Comparison of ENCODE assay signal across 8 cellular contexts in genomic region chr6:166989427-166990034, GRCh38. TPM values are rescaled to one million over a fixed set of nuclear protein-coding genes. Genes with fewer than 3 reads are reported as not detected.
DNase-seq lines count a peak whose midpoint lies in the region; ATAC-seq and TF ChIP-seq lines count a peak whose summit lies in the region.

No MANE protein-coding gene starts in this region.

- H4K91ac ChIP-seq in mesenchymal stem cell (ENCODE audit: low read length) = no peak overlapping the region

- H2BK5ac ChIP-seq in mesenchymal stem cell (ENCODE audit: low read depth, low read length, poor library complexity, severe bottlenecking) = no peak overlapping the region

- no peaks in the 10 kb centered on the region for H3K27me3 ChIP-seq in brain microvascular endothelial cell (replicated peaks)
- no peaks in the 10 kb centered on the region for H3K27me3 ChIP-seq in mesenchymal stem cell (ENCODE audit: control insufficient read depth in 1 of 2, insufficient read depth in 1 of 2, low read length in 2 of 2)
- no peaks in the 10 kb centered on the region for H3K27me3 ChIP-seq in thyroid gland

- H2BK120ac ChIP-seq in mesenchymal stem cell (ENCODE audit: low read depth, low read length) = no peak overlapping the region

- no peak overlapping the region for H2AFZ ChIP-seq in mesenchymal stem cell (ENCODE audit: low read depth, low read length)

- no peaks in the 10 kb centered on the region for H3K4me1 ChIP-seq in mesenchymal stem cell (ENCODE audit: control insufficient read depth, insufficient read depth, low read depth, low read length)
- H3K4me1 ChIP-seq in thyroid gland = peaks cover 7 to 9% of the 10 kb centered on the region in 2 donors

- TF ChIP-seq POLR2A in thyroid gland (IDR thresholded peaks at IDR 0.05) = no peak

- no peak overlapping the region for H3K23ac ChIP-seq in mesenchymal stem cell (ENCODE audit: low read length in 2 of 2)

- no peak overlapping the region for H4K8ac ChIP-seq in mesenchymal stem cell (ENCODE audit: low read length)

- no peak overlapping the region for H2BK12ac ChIP-seq in mesenchymal stem cell (ENCODE audit: low read length in 2 of 2)

- H3K14ac ChIP-seq in mesenchymal stem cell (ENCODE audit: low read length in 2 of 2) = no peak overlapping the region

- peaks cover 31% of the 10 kb centered on the region for H3K79me1 ChIP-seq in mesenchymal stem cell (replicated peaks; ENCODE audit: low read length, poor library complexity, severe bottlenecking)

- in situ Hi-C loops in brain microvascular endothelial cell (cut with HindIII; ENCODE audit: low pct_ligation_motif_present, low sequenced_read_pairs) = no loop called here

- H3K36me3 ChIP-seq in brain microvascular endothelial cell (replicated peaks) (no peaks in the 10 kb centered on the region), mesenchymal stem cell (ENCODE audit: control insufficient read depth in 1 of 2, insufficient read depth in 2 of 2, low read depth in 1 of 2, low read length in 2 of 2) (no peaks in the 10 kb centered on the region), thyroid gland (no peaks in the 10 kb centered on the region)

- no peak overlapping the region for H3K9ac ChIP-seq in mesenchymal stem cell (ENCODE audit: low read length)

- no peak overlapping the region for H3K27ac ChIP-seq in brain microvascular endothelial cell
- no peak overlapping the region for H3K27ac ChIP-seq in mesenchymal stem cell (ENCODE audit: low read length, poor library complexity, severe bottlenecking)
- H3K27ac ChIP-seq in thyroid gland = no peak overlapping the region

- DNase-seq in AG08395 (ENCODE audit: low spot score) = peak; percentile 56
- peak in 4 of 5 donors; percentile 18 to 55 (median 32) for DNase-seq in T-helper 1 cell
- DNase-seq in brain microvascular endothelial cell = no peak
- DNase-seq in mesenchymal stem cell = peak; percentile 61
- DNase-seq in thyroid gland = peak in 1 of 2 donors; percentile 48
- DNase-seq in NCI-H2029 treated with DMSO at 0.1 percent for 48 hours (lab: John Stamatoyannopoulos, UW) = no peak

- H3K4ac ChIP-seq in mesenchymal stem cell (ENCODE audit: low read depth in 1 of 2, low read length in 2 of 2) = no peak overlapping the region

- H3K4me3 ChIP-seq in brain microvascular endothelial cell (ENCODE audit: low read depth, low read length) = no peak overlapping the region
- H3K4me3 ChIP-seq in mesenchymal stem cell (ENCODE audit: insufficient read depth in 1 of 2, low read depth in 1 of 2, low read length in 2 of 2) = no peak overlapping the region
- H3K4me3 ChIP-seq in thyroid gland (replicated peaks in 1 of 3) = no peak overlapping the region

- no peak overlapping the region for H2AK5ac ChIP-seq in mesenchymal stem cell (ENCODE audit: low read length, severe bottlenecking)

- ATAC-seq in GM18498 (IDR thresholded peaks at IDR 0.05; ENCODE audit: unreplicated experiment) (peak; percentile 69), HG03135 (IDR thresholded peaks at IDR 0.05; ENCODE audit: unreplicated experiment) (peak; percentile 74)

- H3K9me3 ChIP-seq in mesenchymal stem cell (ENCODE audit: control insufficient read depth, low read length) (no peaks in the 10 kb centered on the region), thyroid gland (no peaks in the 10 kb centered on the region)

- H2BK15ac ChIP-seq in mesenchymal stem cell (ENCODE audit: low read depth, poor library complexity, severe bottlenecking) = no peak overlapping the region

- WGBS in mesenchymal stem cell = 74% methylated on average over 9 of the region's 10 CpGs
- 49 to 58% methylated on average over 10 of the region's 10 CpGs for WGBS in thyroid gland, 2 donors

- peak overlapping the region; percentile 13 for H3K4me2 ChIP-seq in mesenchymal stem cell (ENCODE audit: low read length, poor library complexity, severe bottlenecking)

- no peak overlapping the region for H3K18ac ChIP-seq in mesenchymal stem cell (ENCODE audit: low read depth in 1 of 2, low read length in 2 of 2)

- intact Hi-C loops in thyroid gland (cut with DNase I) = loop anchor here (5.0 kb wide), 2 partner anchors 37 to 202 kb away; no protein-coding TSS in a partner anchor

- TF ChIP-seq CTCF in brain microvascular endothelial cell (IDR thresholded peaks at IDR 0.05; ENCODE audit: low read depth, low read length, missing control alignments) (peak; percentile 70), thyroid gland (IDR thresholded peaks at IDR 0.05) (peak in 4 of 6 experiments; percentile 30 to 77 (median 58))

RNA-seq across cellular contexts. Expression of gene CEP43, which starts 9.7 kb away (rescaled TPM):
- polyA plus RNA-seq in mesenchymal stem cell (2013, experiment 1 of 2) = 6.9 TPM
- polyA plus RNA-seq in mesenchymal stem cell (2013, experiment 2 of 2) = 7.1 TPM
- 10 to 100 TPM; 30.0 to 39.9 (median 33.8) TPM for total RNA-seq in thyroid gland

RNA-seq across cellular contexts. Expression of gene RNASET2, which starts 33.2 kb away (rescaled TPM):
- 27.7 TPM for polyA plus RNA-seq in mesenchymal stem cell (2013, experiment 1 of 2)
- polyA plus RNA-seq in mesenchymal stem cell (2013, experiment 2 of 2) = 28.0 TPM
- 100 to 1,000 TPM in 2 of 4 donors, 10 to 100 TPM in 2; 51.6 to 138 (median 109) TPM for total RNA-seq in thyroid gland

Comparison
In these comparisons a context has a peak if more than half of its experiments do, and no peak if none do; other contexts are left out.
1. DNase-seq: peak in AG08395 (single experiment), T-helper 1 cell (4 of 5) and mesenchymal stem cell (single experiment); none in brain microvascular endothelial cell (single experiment) and NCI-H2029 treated with DMSO at 0.1 percent for 48 hours (single experiment).